ENCODE assay signal across 2 cellular contexts in genomic region chr11:17386331-17387084, GRCh38.
TF ChIP-seq lines count a peak whose summit lies in the region.

No MANE protein-coding gene starts in this region.

TF ChIP-seq in HCT116, 20 proteins besides CTCF, POLR2A, EP300 and RAD21:
- TF ChIP-seq ZBTB33 (IDR thresholded peaks at IDR 0.05; ENCODE audit: extremely low read depth, insufficient replicate concordance, low read length) = no peak
- TF ChIP-seq, protein P1, sequence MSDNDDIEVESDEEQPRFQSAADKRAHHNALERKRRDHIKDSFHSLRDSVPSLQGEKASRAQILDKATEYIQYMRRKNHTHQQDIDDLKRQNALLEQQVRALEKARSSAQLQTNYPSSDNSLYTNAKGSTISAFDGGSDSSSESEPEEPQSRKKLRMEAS (IDR thresholded peaks at IDR 0.05) = peak; percentile 45; the same call in 1 of the 2 replicates

TF ChIP-seq in endothelial cell of umbilical vein, 7 proteins besides CTCF, POLR2A, EP300 and RAD21:
- TF ChIP-seq MYC (IDR thresholded peaks at IDR 0.05; ENCODE audit: low read depth, low read length) = no peak
- TF ChIP-seq EZH2 (IDR thresholded peaks at IDR 0.05; ENCODE audit: borderline replicate concordance, low read depth, low read length, severe bottlenecking) = no peak
- TF ChIP-seq GATA2 (IDR thresholded peaks at IDR 0.05; ENCODE audit: insufficient read depth, insufficient read length, low read depth, low read length) = no peak
- TF ChIP-seq JUN (IDR thresholded peaks at IDR 0.05; ENCODE audit: borderline replicate concordance, insufficient read depth, insufficient read length, low read depth) = no peak
- no peak for TF ChIP-seq POLR2AphosphoS5 (IDR thresholded peaks at IDR 0.05; ENCODE audit: insufficient read depth, low read depth, low read length)
- no peak for TF ChIP-seq FOS (IDR thresholded peaks at IDR 0.05; ENCODE audit: borderline replicate concordance, insufficient read depth, low read length)
- TF ChIP-seq, protein P1 (IDR thresholded peaks at IDR 0.05; ENCODE audit: insufficient read depth, insufficient read length) = no peak
TF ChIP-seq in endothelial cell of umbilical vein: peak in this region for 0.
